Comparison of ENCODE assay signal across 31 cellular contexts in the genomic region with DNA sequence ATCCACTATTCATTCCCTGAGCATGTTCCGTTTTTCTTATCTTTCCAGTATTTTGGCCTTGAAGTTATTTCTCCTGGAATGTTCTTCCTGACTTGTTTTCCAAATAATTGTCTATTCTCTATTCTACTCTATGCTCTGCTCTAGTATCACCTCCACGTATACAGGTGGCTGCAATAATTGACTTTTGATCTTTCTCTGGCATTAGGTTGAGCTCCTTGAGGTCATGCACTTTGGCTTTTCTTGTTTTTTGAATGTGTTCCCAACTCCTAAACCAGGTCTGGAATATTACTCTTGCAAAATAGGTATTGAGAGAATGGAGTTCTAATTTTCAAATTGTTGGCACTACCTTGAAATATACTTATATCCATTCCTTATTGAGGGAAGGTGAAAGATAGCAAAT.
A peak's percentile ranks its signal among the peaks of the same experiment; 100 is the strongest.
DNase-seq lines count a peak whose midpoint lies in the region; ATAC-seq, FAIRE-seq and TF ChIP-seq lines count a peak whose summit lies in the region.
"Had no signal": no experiment of that assay in that cellular context is flagged by ENCODE, and none has a peak within 500 bp of the region (broad histone marks: within the 10 kb centered on the region; RNA-seq: fewer than 3 reads in every experiment).

No MANE protein-coding gene starts in this region.

- no peaks in the 10 kb centered on the region for H3K9me3 ChIP-seq in right lobe of liver
- no peaks in the 10 kb centered on the region for H3K9me3 ChIP-seq in HepG2 (ENCODE audit: low read length)
- H3K9me3 ChIP-seq: A549; BE2C; BLaER1; BLaER1 treated with 17β-estradiol and CSF1 and Interleukin-3, amounts not matched to agents 10 nM and 100 nM; Caco-2 had no signal

- H3K27ac ChIP-seq in right lobe of liver (no peak overlapping the region), HepG2 (ENCODE audit: extremely low read length, insufficient read depth, low read length) (no peak overlapping the region)
- H3K27ac ChIP-seq: 22Rv1; A549; BLaER1; BLaER1 treated with 17β-estradiol and CSF1 and Interleukin-3, amounts not matched to agents 10 nM and 100 nM; C4-2B had no signal

- CTCF ChIA-PET in HepG2 (lab: Yijun Ruan, JAX; ENCODE audit: low intra/inter-chr PET ratio, low total read pairs): no interaction called here

- DNase-seq in right lobe of liver: no peak
- no peak for DNase-seq in HepG2 (ENCODE audit: low spot score)
- DNase-seq in left lobe of liver (ENCODE audit: low spot score): no peak
- DNase-seq in NCI-H345 treated with DMSO at 0.1 percent for 48 hours (lab: John Stamatoyannopoulos, UW; ENCODE audit: unreplicated experiment): no peak
- DNase-seq: 8988T; ACHN; AML-193; BE2C; C1 segment of cervical spinal cord; Caco-2; Calu3; CD4-positive, alpha-beta memory T cell; CD4-positive, alpha-beta T cell; CD4-positive, CD25-positive, alpha-beta regulatory T cell; CD8-positive, alpha-beta memory T cell; CD8-positive, alpha-beta T cell; COR-L47; DMS 273 treated with DMSO at 0.1 percent for 48 hours; DMS153; DMS53; DMS79; DMS79 treated with DMSO at 0.1 percent for 48 hours; DND-41; EL had no signal

- TF ChIP-seq CTCF in right lobe of liver (IDR thresholded peaks at IDR 0.05): no peak
- TF ChIP-seq CTCF in HepG2 (CRISPR knock-in tag; IDR thresholded peaks at IDR 0.05): no peak

- no peaks in the 10 kb centered on the region for H4K20me1 ChIP-seq in HepG2 (ENCODE audit: insufficient read depth, low read length)
- H4K20me1 ChIP-seq: BLaER1; BLaER1 treated with 17β-estradiol and CSF1 and Interleukin-3, amounts not matched to agents 10 nM and 100 nM had no signal

- no peak overlapping the region for H3K9ac ChIP-seq in HepG2 (ENCODE audit: insufficient read depth, low read depth, low read length)
- H3K9ac ChIP-seq: BLaER1; BLaER1 treated with 17β-estradiol and CSF1 and Interleukin-3, amounts not matched to agents 10 nM and 100 nM had no signal

- H3K4me1 ChIP-seq in right lobe of liver (peaks cover 0 to 19% (median 0%) of the 10 kb centered on the region in 4 donors), HepG2 (ENCODE audit: insufficient read depth, low read length) (peaks cover 46% of the 10 kb centered on the region)
- H3K4me1 ChIP-seq: A549; BE2C; BLaER1; BLaER1 treated with 17β-estradiol and CSF1 and Interleukin-3, amounts not matched to agents 10 nM and 100 nM had no signal

- TF ChIP-seq EP300 in HepG2 (IDR thresholded peaks at IDR 0.05; ENCODE audit: low read depth in 2 of 2, low read length in 2 of 2) (no peak), HepG2 (CRISPR knock-in tag; IDR thresholded peaks at IDR 0.05; ENCODE audit: borderline replicate concordance) (no peak)

- no peak overlapping the region for H3K4me2 ChIP-seq in HepG2 (ENCODE audit: low read depth, low read length)
- H3K4me2 ChIP-seq: A549; BLaER1; BLaER1 treated with 17β-estradiol and CSF1 and Interleukin-3, amounts not matched to agents 10 nM and 100 nM had no signal

- peak in 3 of 4 donors; percentile 31 to 75 (median 67) for ATAC-seq in right lobe of liver
- no peak for ATAC-seq in HepG2
- ATAC-seq in left lobe of liver: peak; percentile 54
- ATAC-seq: A549; CD8-positive, alpha-beta T cell had no signal

- no peak overlapping the region for H2AFZ ChIP-seq in HepG2 (ENCODE audit: low read length)

- 28% methylated on average over 2 of the region's 2 CpGs for WGBS in right lobe of liver (ENCODE audit: insufficient coverage, low coverage, low lambda C conversion rate, missing lambda C conversion rate)
- 12% methylated on average over 2 of the region's 2 CpGs for WGBS in HepG2 (ENCODE audit: low lambda C conversion rate)

- TF ChIP-seq RAD21 in HepG2 (CRISPR knock-in tag; IDR thresholded peaks at IDR 0.05): no peak

- H3K4me3 ChIP-seq in right lobe of liver (no peak overlapping the region), HepG2 (replicated peaks in 1 of 3; ENCODE audit: insufficient read depth in 1 of 3, low read depth in 2 of 3, low read length in 3 of 3) (no peak overlapping the region)
- H3K4me3 ChIP-seq: A549; BLaER1; BLaER1 treated with 17β-estradiol and CSF1 and Interleukin-3, amounts not matched to agents 10 nM and 100 nM had no signal

- in situ Hi-C loops in HepG2 (cut with HindIII; ENCODE audit: extremely low pct_ligation_motif_present, low pct_unique_long_range_greater_than_20kb): no loop called here

- H3K79me2 ChIP-seq in HepG2 (ENCODE audit: insufficient read depth, low read length): no peaks in the 10 kb centered on the region

- H3K27me3 ChIP-seq in right lobe of liver (no peaks in the 10 kb centered on the region), HepG2 (ENCODE audit: control insufficient read depth in 1 of 2, insufficient read depth in 2 of 2, low read length in 2 of 2) (no peaks in the 10 kb centered on the region)
- H3K27me3 ChIP-seq: BE2C; BLaER1; BLaER1 treated with 17β-estradiol and CSF1 and Interleukin-3, amounts not matched to agents 10 nM and 100 nM had no signal

- intact Hi-C loops in right lobe of liver (cut with DNase I): no loop called here
- intact Hi-C loops in HepG2 (cut with micrococcal nuclease; ENCODE audit: unreplicated experiment): no loop called here

- H3K36me3 ChIP-seq in right lobe of liver (no peaks in the 10 kb centered on the region), HepG2 (replicated peaks in 1 of 2; ENCODE audit: control insufficient read depth in 1 of 2, insufficient read depth in 2 of 2, low read length in 2 of 2) (no peaks in the 10 kb centered on the region)
- H3K36me3 ChIP-seq: BE2C; BLaER1; BLaER1 treated with 17β-estradiol and CSF1 and Interleukin-3, amounts not matched to agents 10 nM and 100 nM had no signal

- no peak for TF ChIP-seq POLR2A in right lobe of liver (IDR thresholded peaks at IDR 0.05)
- no peak for TF ChIP-seq POLR2A in HepG2 (IDR thresholded peaks at IDR 0.05; ENCODE audit: insufficient read depth in 1 of 2, low read depth in 2 of 2, low read length in 2 of 2)

- FAIRE-seq in HepG2 (lab: Jason Lieb, UNC): no peak
- FAIRE-seq: A204.1, A549, D721Med had no signal

- no TSS peak for BruUV-seq in HepG2 (replicated peaks; lab: Mats Ljungman, UMichigan)

- POLR2A ChIA-PET in HepG2 (lab: Yijun Ruan, JAX): no interaction called here

TF ChIP-seq in HepG2, 621 proteins besides CTCF, POLR2A, EP300 and RAD21:
- no peak for TF ChIP-seq ZNF263 (CRISPR knock-in tag; IDR thresholded peaks at IDR 0.05)
- TF ChIP-seq, protein P1, sequence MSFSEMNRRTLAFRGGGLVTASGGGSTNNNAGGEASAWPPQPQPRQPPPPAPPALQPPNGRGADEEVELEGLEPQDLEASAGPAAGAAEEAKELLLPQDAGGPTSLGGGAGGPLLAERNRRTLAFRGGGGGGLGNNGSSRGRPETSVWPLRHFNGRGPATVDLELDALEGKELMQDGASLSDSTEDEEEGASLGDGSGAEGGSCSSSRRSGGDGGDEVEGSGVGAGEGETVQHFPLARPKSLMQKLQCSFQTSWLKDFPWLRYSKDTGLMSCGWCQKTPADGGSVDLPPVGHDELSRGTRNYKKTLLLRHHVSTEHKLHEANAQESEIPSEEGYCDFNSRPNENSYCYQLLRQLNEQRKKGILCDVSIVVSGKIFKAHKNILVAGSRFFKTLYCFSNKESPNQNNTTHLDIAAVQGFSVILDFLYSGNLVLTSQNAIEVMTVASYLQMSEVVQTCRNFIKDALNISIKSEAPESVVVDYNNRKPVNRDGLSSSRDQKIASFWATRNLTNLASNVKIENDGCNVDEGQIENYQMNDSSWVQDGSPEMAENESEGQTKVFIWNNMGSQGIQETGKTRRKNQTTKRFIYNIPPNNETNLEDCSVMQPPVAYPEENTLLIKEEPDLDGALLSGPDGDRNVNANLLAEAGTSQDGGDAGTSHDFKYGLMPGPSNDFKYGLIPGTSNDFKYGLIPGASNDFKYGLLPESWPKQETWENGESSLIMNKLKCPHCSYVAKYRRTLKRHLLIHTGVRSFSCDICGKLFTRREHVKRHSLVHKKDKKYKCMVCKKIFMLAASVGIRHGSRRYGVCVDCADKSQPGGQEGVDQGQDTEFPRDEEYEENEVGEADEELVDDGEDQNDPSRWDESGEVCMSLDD (CRISPR knock-in tag; IDR thresholded peaks at IDR 0.05; ENCODE audit: borderline replicate concordance): no peak
- TF ChIP-seq RBM39 (IDR thresholded peaks at IDR 0.05; ENCODE audit: low read depth, low read length, poor library complexity, severe bottlenecking): no peak
- TF ChIP-seq GPN1 (CRISPR knock-in tag; IDR thresholded peaks at IDR 0.05; ENCODE audit: borderline replicate concordance): no peak
- TF ChIP-seq YEATS2 (CRISPR knock-in tag; IDR thresholded peaks at IDR 0.05; ENCODE audit: borderline replicate concordance): no peak
- no peak for TF ChIP-seq SIN3B (IDR thresholded peaks at IDR 0.05; ENCODE audit: low read length)
- TF ChIP-seq ZNF556 (CRISPR knock-in tag; IDR thresholded peaks at IDR 0.05; ENCODE audit: borderline replicate concordance): no peak
- no peak for TF ChIP-seq NR2F2 (IDR thresholded peaks at IDR 0.05; ENCODE audit: borderline replicate concordance, low read depth)
- no peak for TF ChIP-seq KAT2B (IDR thresholded peaks at IDR 0.05; ENCODE audit: borderline replicate concordance, low read depth, low read length)
